In genomic region chr3:195307711-195308110, GRCh38 we compare ENCODE assay signal across 22 cellular contexts.
"Had no signal": no experiment of that assay in that cellular context is flagged by ENCODE, and none has a peak within 500 bp of the region (broad histone marks: within the 10 kb centered on the region; RNA-seq: fewer than 3 reads in every experiment).

No MANE protein-coding gene starts in this region.

- H3K9me3 Mint-ChIP-seq: activated CD4-positive, alpha-beta memory T cell treated with anti-CD3 and anti-CD28 coated beads for 36 hours; activated CD4-positive, alpha-beta T cell treated with anti-CD3 and anti-CD28 coated beads, Interleukin-2, amount 10 ng/mL, durations not matched to agents 7 days and 5 days; activated naive CD4-positive, alpha-beta T cell treated with anti-CD3 and anti-CD28 coated beads, Interleukin-2, amount 10 ng/mL, durations not matched to agents 7 days and 5 days; activated naive CD8-positive, alpha-beta T cell treated with anti-CD3 and anti-CD28 coated beads for 36 hours; activated T-helper 2 cell treated with anti-CD3 and anti-CD28 coated beads, Interferon-gamma antibody, Interleukin-2, Interleukin-4, amounts not matched to agents 10 μg/mL and 5 μg/mL and 100 μg/mL, durations not matched to agents 14 hours and 24 hours and 36 hours had no signal

- H3K36me3 Mint-ChIP-seq: activated naive CD8-positive, alpha-beta T cell treated with anti-CD3 and anti-CD28 coated beads for 36 hours had no signal

- H3K27me3 Mint-ChIP-seq: activated CD4-positive, alpha-beta memory T cell treated with anti-CD3 and anti-CD28 coated beads for 36 hours; activated CD4-positive, alpha-beta T cell treated with anti-CD3 and anti-CD28 coated beads, Interleukin-2, amount 10 ng/mL, durations not matched to agents 7 days and 5 days; activated naive CD4-positive, alpha-beta T cell treated with anti-CD3 and anti-CD28 coated beads, Interleukin-2, amount 10 ng/mL, durations not matched to agents 7 days and 5 days; activated naive CD8-positive, alpha-beta T cell treated with anti-CD3 and anti-CD28 coated beads for 36 hours had no signal

- H3K4me3 Mint-ChIP-seq: activated CD4-positive, alpha-beta memory T cell treated with anti-CD3 and anti-CD28 coated beads for 36 hours; activated CD4-positive, alpha-beta T cell treated with anti-CD3 and anti-CD28 coated beads, Interleukin-2, amount 10 ng/mL, durations not matched to agents 7 days and 5 days; activated naive CD4-positive, alpha-beta T cell treated with anti-CD3 and anti-CD28 coated beads, Interleukin-2, amount 10 ng/mL, durations not matched to agents 7 days and 5 days; activated naive CD8-positive, alpha-beta T cell treated with anti-CD3 and anti-CD28 coated beads for 36 hours had no signal

- DNase-seq: activated CD4-positive, alpha-beta memory T cell treated with anti-CD3 and anti-CD28 coated beads for 36 hours; activated CD4-positive, alpha-beta T cell treated with anti-CD3 and anti-CD28 coated beads, Interleukin-2, amount 10 ng/mL, durations not matched to agents 7 days and 5 days; activated CD4-positive, CD25-positive, alpha-beta regulatory T cell; activated CD8-positive, alpha-beta memory T cell treated with anti-CD3 and anti-CD28 coated beads for 24 hours; activated gamma-delta T cell treated with Interleukin-2 at 50 U/mL for 16 hours; activated naive CD4-positive, alpha-beta T cell treated with anti-CD3 and anti-CD28 coated beads, Interleukin-2, amount 10 ng/mL, durations not matched to agents 7 days and 5 days; activated naive CD8-positive, alpha-beta T cell treated with anti-CD3 and anti-CD28 coated beads for 36 hours; activated T-cell treated with anti-CD3 and anti-CD28 coated beads, Interleukin-2, amount 50 U/mL, for 48 hours; anterior cingulate cortex; cerebellar nuclear complex; Kasumi-1; NCI-H1105 treated with DMSO at 0.1 percent for 48 hours; NCI-H1436 treated with DMSO at 0.1 percent for 48 hours; NCI-H187 treated with DMSO at 0.1 percent for 48 hours; NCI-H2081 treated with DMSO at 0.1 percent for 48 hours; NCI-H446; NCI-H524; RPMI8226; T-helper 1 cell had no signal

- H3K27ac ChIP-seq: SK-N-MC, VCaP had no signal

- H3K4me3 ChIP-seq: SK-N-MC had no signal

- H3K4me1 Mint-ChIP-seq: activated CD4-positive, alpha-beta T cell treated with anti-CD3 and anti-CD28 coated beads, Interleukin-2, amount 10 ng/mL, durations not matched to agents 7 days and 5 days; activated naive CD4-positive, alpha-beta T cell treated with anti-CD3 and anti-CD28 coated beads, Interleukin-2, amount 10 ng/mL, durations not matched to agents 7 days and 5 days; activated naive CD8-positive, alpha-beta T cell treated with anti-CD3 and anti-CD28 coated beads for 36 hours had no signal

- H3K27ac Mint-ChIP-seq: activated CD4-positive, alpha-beta memory T cell treated with anti-CD3 and anti-CD28 coated beads for 36 hours; activated CD4-positive, alpha-beta T cell treated with anti-CD3 and anti-CD28 coated beads, Interleukin-2, amount 10 ng/mL, durations not matched to agents 7 days and 5 days; activated naive CD4-positive, alpha-beta T cell treated with anti-CD3 and anti-CD28 coated beads, Interleukin-2, amount 10 ng/mL, durations not matched to agents 7 days and 5 days; activated naive CD8-positive, alpha-beta T cell treated with anti-CD3 and anti-CD28 coated beads for 36 hours; activated T-helper 2 cell treated with anti-CD3 and anti-CD28 coated beads, Interferon-gamma antibody, Interleukin-2, Interleukin-4, amounts not matched to agents 10 μg/mL and 5 μg/mL and 100 μg/mL, durations not matched to agents 14 hours and 24 hours and 36 hours had no signal
